Comparison of ENCODE assay signal across 10 cellular contexts in the genomic region with DNA sequence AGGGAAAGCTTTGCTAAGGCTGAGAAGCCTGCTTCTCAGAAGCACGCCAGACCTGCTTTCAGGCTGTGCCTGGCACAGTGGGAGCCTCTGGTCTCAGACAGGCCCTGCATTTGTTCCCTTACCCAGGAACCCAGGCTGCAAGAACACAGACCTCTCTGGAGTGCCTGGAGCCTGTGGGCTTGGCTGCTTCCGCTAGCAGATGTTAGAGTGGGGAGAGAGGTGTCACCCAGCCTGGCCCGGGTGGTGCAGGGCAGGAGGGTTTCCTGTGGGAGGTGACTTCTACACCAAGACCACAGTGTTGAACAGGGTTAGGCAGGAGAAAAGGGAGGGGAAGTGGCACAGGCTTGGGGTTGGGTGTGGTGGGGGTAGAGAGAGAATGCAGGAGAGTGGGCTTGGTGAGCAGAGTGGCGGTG. TPM values are rescaled to one million over a fixed set of nuclear protein-coding genes. Genes with fewer than 3 reads are reported as not detected.
DNase-seq lines count a peak whose midpoint lies in the region; ATAC-seq and TF ChIP-seq lines count a peak whose summit lies in the region.
"Had no signal": no experiment of that assay in that cellular context is flagged by ENCODE, and none has a peak within 500 bp of the region (broad histone marks: within the 10 kb centered on the region; RNA-seq: fewer than 3 reads in every experiment).

No MANE protein-coding gene starts in this region.

- peak overlapping the region in 3 of 4 donors; percentile 33 to 77 (median 62) for H3K4me3 Mint-ChIP-seq in CD4-positive, CD25-positive, alpha-beta regulatory T cell
- peak overlapping the region; percentile 54 to 83 (median 72) for H3K4me3 Mint-ChIP-seq in naive thymus-derived CD4-positive, alpha-beta T cell

- peaks cover 0 to 40% (median 25%) of the 10 kb centered on the region in 4 donors for H3K4me1 Mint-ChIP-seq in CD4-positive, CD25-positive, alpha-beta regulatory T cell
- peaks cover 26 to 44% (median 38%) of the 10 kb centered on the region in 7 donors for H3K4me1 Mint-ChIP-seq in naive thymus-derived CD4-positive, alpha-beta T cell

- peaks cover 3% of the 10 kb centered on the region for H3K36me3 Mint-ChIP-seq in CD4-positive, CD25-positive, alpha-beta regulatory T cell
- peaks cover 3 to 21% (median 6%) of the 10 kb centered on the region in 5 donors for H3K36me3 Mint-ChIP-seq in naive thymus-derived CD4-positive, alpha-beta T cell

- DNase-seq in CD4-positive, CD25-positive, alpha-beta regulatory T cell: peak; percentile 22 to 94 (median 65)
- peak; percentile 98 for DNase-seq in Jurkat, Clone E6-1 (ENCODE audit: low read depth, low spot score)
- peak; percentile 31 for DNase-seq in activated T-cell treated with anti-CD3 and anti-CD28 coated beads for 4 hours
- peak; percentile 27 to 77 (median 71) for DNase-seq in naive thymus-derived CD4-positive, alpha-beta T cell
- no peak for DNase-seq in Ammon's horn (ENCODE audit: low spot score)
- DNase-seq in GM13976 (ENCODE audit: low spot score): no peak

- intact Hi-C loops in naive thymus-derived CD4-positive, alpha-beta T cell (cut with micrococcal nuclease): loop anchor here (1.0 to 5.0 kb wide), 7 partner anchors 10 to 410 kb away; partner anchors contain the start of genes KATNB1 (in 1 of the 2), USB1 (in 1 of the 2) and ZNF319 (in 1 of the 2)

- H3K4me3 ChIP-seq in CD4-positive, CD25-positive, alpha-beta regulatory T cell (ENCODE audit: low read depth, low read length): peak overlapping the region; percentile 51
- peak overlapping the region; percentile 26 for H3K4me3 ChIP-seq in Jurkat, Clone E6-1 (ENCODE audit: low read length)
- H3K4me3 ChIP-seq in naive thymus-derived CD4-positive, alpha-beta T cell (ENCODE audit: low read length): peak overlapping the region; percentile 27

- peak overlapping the region; percentile 74 to 94 (median 80) for H3K27ac Mint-ChIP-seq in CD4-positive, CD25-positive, alpha-beta regulatory T cell
- peak overlapping the region; percentile 55 to 93 (median 86) for H3K27ac Mint-ChIP-seq in naive thymus-derived CD4-positive, alpha-beta T cell

- peaks cover 0 to 8% of the 10 kb centered on the region in 2 experiments for H3K9me3 ChIP-seq in CD4-positive, CD25-positive, alpha-beta regulatory T cell (ENCODE audit: control insufficient read depth in 2 of 2, low read length in 2 of 2)
- H3K9me3 ChIP-seq in naive thymus-derived CD4-positive, alpha-beta T cell (ENCODE audit: control insufficient read depth in 2 of 3, low read length in 3 of 3): peaks cover 0 to 4% (median 0%) of the 10 kb centered on the region in 3 experiments

- H3K4me1 ChIP-seq in CD4-positive, CD25-positive, alpha-beta regulatory T cell (ENCODE audit: control insufficient read depth, insufficient read depth, low read length, poor library complexity, severe bottlenecking): peaks cover 28% of the 10 kb centered on the region
- peaks cover 27 to 47% of the 10 kb centered on the region in 2 donors for H3K4me1 ChIP-seq in naive thymus-derived CD4-positive, alpha-beta T cell (ENCODE audit: control insufficient read depth in 2 of 2, insufficient read depth in 2 of 2, low read length in 2 of 2)

- no peaks in the 10 kb centered on the region for H3K27me3 ChIP-seq in CD4-positive, CD25-positive, alpha-beta regulatory T cell (ENCODE audit: control insufficient read depth, insufficient read depth, low read length)
- H3K27me3 ChIP-seq in naive thymus-derived CD4-positive, alpha-beta T cell (ENCODE audit: control insufficient read depth in 2 of 2, insufficient read depth in 2 of 2, low read length in 2 of 2): no peaks in the 10 kb centered on the region

- POLR2A ChIA-PET in naive thymus-derived CD4-positive, alpha-beta T cell (lab: Charles Lee): interaction anchor here (0.6 to 1.5 kb wide), 4 partner anchors 9 to 56 kb away, joined by 3 to 5 read pairs (median 4); partner anchors contain the start of gene CCDC102A

- ATAC-seq in CD4-positive, CD25-positive, alpha-beta regulatory T cell (ENCODE audit: low read depth in 2 of 2): peak; percentile 95 to 96
- ATAC-seq in naive thymus-derived CD4-positive, alpha-beta T cell: peak; percentile 90
- ATAC-seq in HG03095 (IDR thresholded peaks at IDR 0.05; ENCODE audit: unreplicated experiment): no peak
- no peak for ATAC-seq in HG02763 (IDR thresholded peaks at IDR 0.05; ENCODE audit: unreplicated experiment)

- peaks cover 7% of the 10 kb centered on the region for H3K27me3 Mint-ChIP-seq in CD4-positive, CD25-positive, alpha-beta regulatory T cell
- no peaks in the 10 kb centered on the region for H3K27me3 Mint-ChIP-seq in naive thymus-derived CD4-positive, alpha-beta T cell

- TF ChIP-seq CTCF in GM13976 (IDR thresholded peaks at IDR 0.05; ENCODE audit: borderline replicate concordance, control extremely low read depth, extremely low read depth, insufficient read depth, missing control alignments): no peak

- in situ Hi-C loops in GM13976 (cut with MboI; ENCODE audit: low sequenced_read_pairs, unreplicated experiment): no loop called here

- CTCF ChIA-PET in naive thymus-derived CD4-positive, alpha-beta T cell (lab: Charles Lee): interaction anchor here (0.6 to 6.1 kb wide), 7 partner anchors 16 to 212 kb away, joined by 3 to 53 read pairs (median 3); no protein-coding TSS in a partner anchor

- H3K36me3 ChIP-seq in CD4-positive, CD25-positive, alpha-beta regulatory T cell (ENCODE audit: control insufficient read depth, insufficient read depth, low read length): no peaks in the 10 kb centered on the region
- H3K36me3 ChIP-seq in naive thymus-derived CD4-positive, alpha-beta T cell (ENCODE audit: control insufficient read depth in 2 of 3, insufficient read depth in 3 of 3, low read length in 3 of 3): no peaks in the 10 kb centered on the region

- peak overlapping the region; percentile 30 for H3K27ac ChIP-seq in CD4-positive, CD25-positive, alpha-beta regulatory T cell (ENCODE audit: insufficient read depth, low read length, poor library complexity, severe bottlenecking)
- H3K27ac ChIP-seq in naive thymus-derived CD4-positive, alpha-beta T cell (ENCODE audit: low read depth, low read length): peak overlapping the region; percentile 44
- H3K27ac ChIP-seq: C4-2B had no signal

- peaks cover 0 to 11% (median 5%) of the 10 kb centered on the region in 7 donors for H3K9me3 Mint-ChIP-seq in CD4-positive, CD25-positive, alpha-beta regulatory T cell
- peaks cover 0 to 20% (median 10%) of the 10 kb centered on the region in 11 donors for H3K9me3 Mint-ChIP-seq in naive thymus-derived CD4-positive, alpha-beta T cell

RNA-seq across cellular contexts. Expression of gene ADGRG1, which starts 35.8 kb away (rescaled TPM):
- total RNA-seq in CD4-positive, CD25-positive, alpha-beta regulatory T cell: 1.2 TPM
- under 1 TPM in 3 of 4 donors, not detected in 1; 0.16 to 0.48 (median 0.33) TPM for polyA plus RNA-seq in CD4-positive, CD25-positive, alpha-beta regulatory T cell
- polyA plus RNA-seq in Jurkat, Clone E6-1 (2012; ENCODE audit: insufficient read depth, insufficient read length): 0.68 TPM
- total RNA-seq in naive thymus-derived CD4-positive, alpha-beta T cell: 10 to 100 TPM in 2 of 5 experiments, 1 to 10 TPM in 2, under 1 TPM in 1; 0.67 to 96.0 (median 5.0) TPM
- polyA plus RNA-seq in naive thymus-derived CD4-positive, alpha-beta T cell: under 1 TPM; 0.07 to 0.67 TPM

RNA-seq across cellular contexts. Expression of gene ADGRG5, which starts 50.2 kb away (rescaled TPM):
- 0.72 TPM for total RNA-seq in CD4-positive, CD25-positive, alpha-beta regulatory T cell
- polyA plus RNA-seq in CD4-positive, CD25-positive, alpha-beta regulatory T cell: 1 to 10 TPM in 1 of 4 donors, under 1 TPM in 3; 0.26 to 1.1 (median 0.51) TPM
- polyA plus RNA-seq in Jurkat, Clone E6-1 (2012; ENCODE audit: insufficient read depth, insufficient read length): not detected
- total RNA-seq in naive thymus-derived CD4-positive, alpha-beta T cell: 10 to 100 TPM in 2 of 5 experiments, 1 to 10 TPM in 1, under 1 TPM in 2; 0.67 to 16.1 (median 2.7) TPM
- 1 to 10 TPM in 1 of 2 donors, under 1 TPM in 1; 0.43 to 1.3 TPM for polyA plus RNA-seq in naive thymus-derived CD4-positive, alpha-beta T cell
- total RNA-seq: HT1080 had no signal

RNA-seq across cellular contexts. Expression of gene CCDC102A, which starts 56.2 kb away (rescaled TPM):
- 4.7 TPM for total RNA-seq in CD4-positive, CD25-positive, alpha-beta regulatory T cell
- polyA plus RNA-seq in CD4-positive, CD25-positive, alpha-beta regulatory T cell: 1 to 10 TPM; 1.9 to 4.0 (median 2.8) TPM
- 7.7 TPM for polyA plus RNA-seq in Jurkat, Clone E6-1 (2012; ENCODE audit: insufficient read depth, insufficient read length)
- 10 to 100 TPM in 1 of 5 experiments, 1 to 10 TPM in 4; 3.5 to 12.7 (median 7.1) TPM for total RNA-seq in naive thymus-derived CD4-positive, alpha-beta T cell
- 1 to 10 TPM; 3.0 to 9.4 TPM for polyA plus RNA-seq in naive thymus-derived CD4-positive, alpha-beta T cell

Comparison
In these comparisons a context has a peak if more than half of its experiments do, and no peak if none do; other contexts are left out.
1. ATAC-seq: peak in CD4-positive, CD25-positive, alpha-beta regulatory T cell (2 of 2) and naive thymus-derived CD4-positive, alpha-beta T cell (single experiment); none in HG03095 (single experiment) and HG02763 (single experiment).
2. DNase-seq: peak in CD4-positive, CD25-positive, alpha-beta regulatory T cell (3 of 3), Jurkat, Clone E6-1 (single experiment), activated T-cell treated with anti-CD3 and anti-CD28 coated beads for 4 hours (single experiment) and naive thymus-derived CD4-positive, alpha-beta T cell (9 of 9); none in Ammon's horn (single experiment) and GM13976 (single experiment).
3. Peak in every context shown above with its lines, with median percentiles within 50 percentile points of each other: H3K4me3 ChIP-seq.